In the genomic region with DNA sequence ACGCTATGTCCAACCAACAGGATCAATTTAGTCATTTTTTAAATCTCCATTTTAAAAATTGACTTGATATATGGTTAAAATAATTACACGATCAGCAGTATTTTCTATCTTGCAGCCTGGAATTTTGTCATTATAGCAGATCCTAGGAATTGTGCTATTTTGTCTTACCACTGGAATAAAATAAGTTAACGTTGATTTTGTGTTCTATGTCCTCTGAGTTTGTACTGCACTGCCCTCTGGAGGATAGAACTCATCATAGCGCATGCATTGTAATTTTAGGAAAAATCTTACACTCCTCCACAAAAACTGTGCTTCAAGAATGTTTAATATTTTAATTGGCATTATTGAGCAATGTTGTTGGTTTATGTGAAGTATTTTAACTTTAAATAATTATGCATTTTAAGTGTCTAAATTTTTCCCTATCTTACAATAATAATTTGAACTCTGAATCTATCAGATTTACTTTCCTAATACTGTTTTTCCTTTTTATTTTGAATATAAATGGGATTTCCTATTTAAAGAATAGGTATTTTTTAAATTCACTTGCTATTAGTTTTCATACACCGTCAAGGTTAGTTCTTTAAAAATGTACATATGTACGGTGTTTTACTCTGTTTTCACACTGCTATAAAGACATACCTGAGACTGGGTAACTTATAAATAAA, we compare ENCODE assay signal across 1 cellular context.
A peak's percentile ranks its signal among the peaks of the same experiment; 100 is the strongest.
TF ChIP-seq lines count a peak whose summit lies in the region.

No MANE protein-coding gene starts in this region.

TF ChIP-seq in K562, 482 proteins besides CTCF, POLR2A, EP300 and RAD21:
- TF ChIP-seq, protein P1, sequence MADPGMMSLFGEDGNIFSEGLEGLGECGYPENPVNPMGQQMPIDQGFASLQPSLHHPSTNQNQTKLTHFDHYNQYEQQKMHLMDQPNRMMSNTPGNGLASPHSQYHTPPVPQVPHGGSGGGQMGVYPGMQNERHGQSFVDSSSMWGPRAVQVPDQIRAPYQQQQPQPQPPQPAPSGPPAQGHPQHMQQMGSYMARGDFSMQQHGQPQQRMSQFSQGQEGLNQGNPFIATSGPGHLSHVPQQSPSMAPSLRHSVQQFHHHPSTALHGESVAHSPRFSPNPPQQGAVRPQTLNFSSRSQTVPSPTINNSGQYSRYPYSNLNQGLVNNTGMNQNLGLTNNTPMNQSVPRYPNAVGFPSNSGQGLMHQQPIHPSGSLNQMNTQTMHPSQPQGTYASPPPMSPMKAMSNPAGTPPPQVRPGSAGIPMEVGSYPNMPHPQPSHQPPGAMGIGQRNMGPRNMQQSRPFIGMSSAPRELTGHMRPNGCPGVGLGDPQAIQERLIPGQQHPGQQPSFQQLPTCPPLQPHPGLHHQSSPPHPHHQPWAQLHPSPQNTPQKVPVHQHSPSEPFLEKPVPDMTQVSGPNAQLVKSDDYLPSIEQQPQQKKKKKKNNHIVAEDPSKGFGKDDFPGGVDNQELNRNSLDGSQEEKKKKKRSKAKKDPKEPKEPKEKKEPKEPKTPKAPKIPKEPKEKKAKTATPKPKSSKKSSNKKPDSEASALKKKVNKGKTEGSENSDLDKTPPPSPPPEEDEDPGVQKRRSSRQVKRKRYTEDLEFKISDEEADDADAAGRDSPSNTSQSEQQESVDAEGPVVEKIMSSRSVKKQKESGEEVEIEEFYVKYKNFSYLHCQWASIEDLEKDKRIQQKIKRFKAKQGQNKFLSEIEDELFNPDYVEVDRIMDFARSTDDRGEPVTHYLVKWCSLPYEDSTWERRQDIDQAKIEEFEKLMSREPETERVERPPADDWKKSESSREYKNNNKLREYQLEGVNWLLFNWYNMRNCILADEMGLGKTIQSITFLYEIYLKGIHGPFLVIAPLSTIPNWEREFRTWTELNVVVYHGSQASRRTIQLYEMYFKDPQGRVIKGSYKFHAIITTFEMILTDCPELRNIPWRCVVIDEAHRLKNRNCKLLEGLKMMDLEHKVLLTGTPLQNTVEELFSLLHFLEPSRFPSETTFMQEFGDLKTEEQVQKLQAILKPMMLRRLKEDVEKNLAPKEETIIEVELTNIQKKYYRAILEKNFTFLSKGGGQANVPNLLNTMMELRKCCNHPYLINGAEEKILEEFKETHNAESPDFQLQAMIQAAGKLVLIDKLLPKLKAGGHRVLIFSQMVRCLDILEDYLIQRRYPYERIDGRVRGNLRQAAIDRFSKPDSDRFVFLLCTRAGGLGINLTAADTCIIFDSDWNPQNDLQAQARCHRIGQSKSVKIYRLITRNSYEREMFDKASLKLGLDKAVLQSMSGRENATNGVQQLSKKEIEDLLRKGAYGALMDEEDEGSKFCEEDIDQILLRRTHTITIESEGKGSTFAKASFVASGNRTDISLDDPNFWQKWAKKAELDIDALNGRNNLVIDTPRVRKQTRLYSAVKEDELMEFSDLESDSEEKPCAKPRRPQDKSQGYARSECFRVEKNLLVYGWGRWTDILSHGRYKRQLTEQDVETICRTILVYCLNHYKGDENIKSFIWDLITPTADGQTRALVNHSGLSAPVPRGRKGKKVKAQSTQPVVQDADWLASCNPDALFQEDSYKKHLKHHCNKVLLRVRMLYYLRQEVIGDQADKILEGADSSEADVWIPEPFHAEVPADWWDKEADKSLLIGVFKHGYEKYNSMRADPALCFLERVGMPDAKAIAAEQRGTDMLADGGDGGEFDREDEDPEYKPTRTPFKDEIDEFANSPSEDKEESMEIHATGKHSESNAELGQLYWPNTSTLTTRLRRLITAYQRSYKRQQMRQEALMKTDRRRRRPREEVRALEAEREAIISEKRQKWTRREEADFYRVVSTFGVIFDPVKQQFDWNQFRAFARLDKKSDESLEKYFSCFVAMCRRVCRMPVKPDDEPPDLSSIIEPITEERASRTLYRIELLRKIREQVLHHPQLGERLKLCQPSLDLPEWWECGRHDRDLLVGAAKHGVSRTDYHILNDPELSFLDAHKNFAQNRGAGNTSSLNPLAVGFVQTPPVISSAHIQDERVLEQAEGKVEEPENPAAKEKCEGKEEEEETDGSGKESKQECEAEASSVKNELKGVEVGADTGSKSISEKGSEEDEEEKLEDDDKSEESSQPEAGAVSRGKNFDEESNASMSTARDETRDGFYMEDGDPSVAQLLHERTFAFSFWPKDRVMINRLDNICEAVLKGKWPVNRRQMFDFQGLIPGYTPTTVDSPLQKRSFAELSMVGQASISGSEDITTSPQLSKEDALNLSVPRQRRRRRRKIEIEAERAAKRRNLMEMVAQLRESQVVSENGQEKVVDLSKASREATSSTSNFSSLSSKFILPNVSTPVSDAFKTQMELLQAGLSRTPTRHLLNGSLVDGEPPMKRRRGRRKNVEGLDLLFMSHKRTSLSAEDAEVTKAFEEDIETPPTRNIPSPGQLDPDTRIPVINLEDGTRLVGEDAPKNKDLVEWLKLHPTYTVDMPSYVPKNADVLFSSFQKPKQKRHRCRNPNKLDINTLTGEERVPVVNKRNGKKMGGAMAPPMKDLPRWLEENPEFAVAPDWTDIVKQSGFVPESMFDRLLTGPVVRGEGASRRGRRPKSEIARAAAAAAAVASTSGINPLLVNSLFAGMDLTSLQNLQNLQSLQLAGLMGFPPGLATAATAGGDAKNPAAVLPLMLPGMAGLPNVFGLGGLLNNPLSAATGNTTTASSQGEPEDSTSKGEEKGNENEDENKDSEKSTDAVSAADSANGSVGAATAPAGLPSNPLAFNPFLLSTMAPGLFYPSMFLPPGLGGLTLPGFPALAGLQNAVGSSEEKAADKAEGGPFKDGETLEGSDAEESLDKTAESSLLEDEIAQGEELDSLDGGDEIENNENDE (IDR thresholded peaks at IDR 0.05; ENCODE audit: low read depth, low read length): no peak
- TF ChIP-seq MAFG (tag; conservative IDR thresholded peaks at IDR 0.05) (peak; percentile 66), MAFF (IDR thresholded peaks at IDR 0.05; ENCODE audit: low read length) (peak; percentile 55), HNRNPLL (IDR thresholded peaks at IDR 0.05; ENCODE audit: low read depth, low read length, poor library complexity, severe bottlenecking) (no peak), HIVEP1 (CRISPR knock-in tag; IDR thresholded peaks at IDR 0.05) (no peak), SMC3 (conservative IDR thresholded peaks at IDR 0.05; ENCODE audit: insufficient read depth, low read depth, low read length) (peak; percentile 26; the same call in 1 of the 2 replicates), HNRNPUL1 (IDR thresholded peaks at IDR 0.05; ENCODE audit: low read length) (no peak), ZNF316 (IDR thresholded peaks at IDR 0.05) (peak; percentile 87), SIRT6 (IDR thresholded peaks at IDR 0.05; ENCODE audit: low read depth, low read length) (no peak), C11orf30 (IDR thresholded peaks at IDR 0.05; ENCODE audit: low read depth) (peak; percentile 68), ELF2 (CRISPR knock-in tag; IDR thresholded peaks at IDR 0.05) (no peak), KLF16 (IDR thresholded peaks at IDR 0.05) (0 out of 2 replicates have a peak, but pooled peaks have one; percentile 8), MAFK (IDR thresholded peaks at IDR 0.05; ENCODE audit: low read length) (0 out of 2 replicates have a peak, but pooled peaks have one; percentile 11)
- TF ChIP-seq, protein P2, sequence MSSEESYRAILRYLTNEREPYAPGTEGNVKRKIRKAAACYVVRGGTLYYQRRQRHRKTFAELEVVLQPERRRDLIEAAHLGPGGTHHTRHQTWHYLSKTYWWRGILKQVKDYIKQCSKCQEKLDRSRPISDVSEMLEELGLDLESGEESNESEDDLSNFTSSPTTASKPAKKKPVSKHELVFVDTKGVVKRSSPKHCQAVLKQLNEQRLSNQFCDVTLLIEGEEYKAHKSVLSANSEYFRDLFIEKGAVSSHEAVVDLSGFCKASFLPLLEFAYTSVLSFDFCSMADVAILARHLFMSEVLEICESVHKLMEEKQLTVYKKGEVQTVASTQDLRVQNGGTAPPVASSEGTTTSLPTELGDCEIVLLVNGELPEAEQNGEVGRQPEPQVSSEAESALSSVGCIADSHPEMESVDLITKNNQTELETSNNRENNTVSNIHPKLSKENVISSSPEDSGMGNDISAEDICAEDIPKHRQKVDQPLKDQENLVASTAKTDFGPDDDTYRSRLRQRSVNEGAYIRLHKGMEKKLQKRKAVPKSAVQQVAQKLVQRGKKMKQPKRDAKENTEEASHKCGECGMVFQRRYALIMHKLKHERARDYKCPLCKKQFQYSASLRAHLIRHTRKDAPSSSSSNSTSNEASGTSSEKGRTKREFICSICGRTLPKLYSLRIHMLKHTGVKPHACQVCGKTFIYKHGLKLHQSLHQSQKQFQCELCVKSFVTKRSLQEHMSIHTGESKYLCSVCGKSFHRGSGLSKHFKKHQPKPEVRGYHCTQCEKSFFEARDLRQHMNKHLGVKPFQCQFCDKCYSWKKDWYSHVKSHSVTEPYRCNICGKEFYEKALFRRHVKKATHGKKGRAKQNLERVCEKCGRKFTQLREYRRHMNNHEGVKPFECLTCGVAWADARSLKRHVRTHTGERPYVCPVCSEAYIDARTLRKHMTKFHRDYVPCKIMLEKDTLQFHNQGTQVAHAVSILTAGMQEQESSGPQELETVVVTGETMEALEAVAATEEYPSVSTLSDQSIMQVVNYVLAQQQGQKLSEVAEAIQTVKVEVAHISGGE (CRISPR knock-in tag; IDR thresholded peaks at IDR 0.05): no peak
- TF ChIP-seq, protein P3, sequence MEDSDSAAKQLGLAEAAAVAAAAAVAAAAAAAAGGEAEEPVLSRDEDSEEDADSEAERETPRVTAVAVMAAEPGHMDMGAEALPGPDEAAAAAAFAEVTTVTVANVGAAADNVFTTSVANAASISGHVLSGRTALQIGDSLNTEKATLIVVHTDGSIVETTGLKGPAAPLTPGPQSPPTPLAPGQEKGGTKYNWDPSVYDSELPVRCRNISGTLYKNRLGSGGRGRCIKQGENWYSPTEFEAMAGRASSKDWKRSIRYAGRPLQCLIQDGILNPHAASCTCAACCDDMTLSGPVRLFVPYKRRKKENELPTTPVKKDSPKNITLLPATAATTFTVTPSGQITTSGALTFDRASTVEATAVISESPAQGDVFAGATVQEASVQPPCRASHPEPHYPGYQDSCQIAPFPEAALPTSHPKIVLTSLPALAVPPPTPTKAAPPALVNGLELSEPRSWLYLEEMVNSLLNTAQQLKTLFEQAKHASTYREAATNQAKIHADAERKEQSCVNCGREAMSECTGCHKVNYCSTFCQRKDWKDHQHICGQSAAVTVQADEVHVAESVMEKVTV (CRISPR knock-in tag; IDR thresholded peaks at IDR 0.05): peak; percentile 41; the same call in 1 of the 2 replicates
